ENCODE assay signal across 37 cellular contexts in the genomic region with DNA sequence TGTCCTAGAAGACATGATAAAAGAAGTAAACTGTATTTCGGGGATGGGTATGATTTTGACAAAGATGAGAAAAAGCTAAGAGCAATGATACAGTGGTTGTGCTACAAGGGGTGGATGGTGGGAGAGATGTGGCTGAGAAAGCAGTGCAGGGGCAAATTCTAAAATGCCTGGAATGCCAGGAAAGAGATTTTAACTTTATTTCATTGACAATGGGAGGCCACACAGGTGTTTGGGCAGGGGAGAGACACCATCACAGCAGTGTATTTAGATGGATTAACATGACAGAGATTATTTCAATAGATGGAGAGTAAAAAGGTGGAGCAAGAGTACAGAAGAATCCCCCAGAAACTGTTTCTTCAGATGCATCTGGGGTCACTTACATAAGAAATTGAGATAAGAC.
"Had no signal": no experiment of that assay in that cellular context is flagged by ENCODE, and none has a peak within 500 bp of the region (broad histone marks: within the 10 kb centered on the region; RNA-seq: fewer than 3 reads in every experiment).

No MANE protein-coding gene starts in this region.

- H3K9me3 Mint-ChIP-seq: activated CD4-positive, alpha-beta memory T cell treated with anti-CD3 and anti-CD28 coated beads, Interleukin-2, amount 10 ng/mL, durations not matched to agents 7 days and 5 days; activated naive CD4-positive, alpha-beta T cell treated with anti-CD3 and anti-CD28 coated beads, Interleukin-2, amount 50 U/mL, for 24 hours; activated naive CD8-positive, alpha-beta T cell treated with anti-CD3 and anti-CD28 coated beads, Interleukin-2, amount 10 ng/mL, durations not matched to agents 7 days and 5 days; activated T-cell treated with anti-CD3 and anti-CD28 coated beads, Interleukin-2, amount 50 U/mL, for 72 hours; activated T-helper 2 cell treated with anti-CD3 and anti-CD28 coated beads, Interferon-gamma antibody, Interleukin-2, Interleukin-4, amounts not matched to agents 10 μg/mL and 5 μg/mL and 100 μg/mL, durations not matched to agents 14 hours and 24 hours and 36 hours had no signal

- H3K27ac ChIP-seq: ascending aorta, body of pancreas, breast epithelium, VCaP had no signal

- H3K4me1 ChIP-seq: ascending aorta, body of pancreas, breast epithelium had no signal

- DNase-seq: activated CD4-positive, alpha-beta memory T cell treated with anti-CD3 and anti-CD28 coated beads, Interleukin-2, amount 10 ng/mL, durations not matched to agents 7 days and 5 days; activated CD4-positive, alpha-beta T cell treated with anti-CD3 and anti-CD28 coated beads for 1 hour; activated CD4-positive, alpha-beta T cell treated with anti-CD3 and anti-CD28 coated beads for 48 hours; activated CD4-positive, CD25-positive, alpha-beta regulatory T cell; activated CD8-positive, alpha-beta memory T cell treated with anti-CD3 and anti-CD28 coated beads for 24 hours; activated CD8-positive, alpha-beta memory T cell treated with anti-CD3 and anti-CD28 coated beads, Interleukin-2, amount 10 ng/mL, durations not matched to agents 7 days and 5 days; activated CD8-positive, alpha-beta memory T cell treated with anti-CD3 and anti-CD28 coated beads, Interleukin-2, amount 50 U/mL, for 48 hours; activated gamma-delta T cell; activated naive CD4-positive, alpha-beta T cell treated with Interleukin-2 at 50 U/mL for 16 hours; activated naive CD8-positive, alpha-beta T cell treated with anti-CD3 and anti-CD28 coated beads, Interleukin-2, amount 10 ng/mL, durations not matched to agents 7 days and 5 days; activated T-cell treated with anti-CD3 and anti-CD28 coated beads, Interleukin-2, amount 50 U/mL, for 1 hour; activated T-cell treated with anti-CD3 and anti-CD28 coated beads, Interleukin-2, amount 50 U/mL, for 72 hours; amygdala; body of pancreas; MM.1S; MV-4-11; NCI-H1092; NCI-H146; NCI-H187; NCI-H2029 treated with DMSO at 0.1 percent for 48 hours; NCI-H2107; NCI-H2171; NCI-H510A; NCI-H526; NCI-H748 treated with DMSO at 0.1 percent for 48 hours; NK-92 treated with Interleukin-12 subunit alpha and Interleukin-12 subunit beta, amount 100 ng/mL, for 24 hours; OCI-M1; Right ventricle myocardium superior; SW 1271; T-helper 1 cell; T-helper 2 cell; T-helper 9 cell had no signal

- H3K27me3 ChIP-seq: ascending aorta, body of pancreas, breast epithelium had no signal

- H3K9me3 ChIP-seq: ascending aorta, body of pancreas, breast epithelium had no signal

- ATAC-seq: activated CD8-positive, alpha-beta memory T cell treated with anti-CD3 and anti-CD28 coated beads, Interleukin-2, amount 10 ng/mL, durations not matched to agents 7 days and 5 days; activated T-cell treated with anti-CD3 and anti-CD28 coated beads, Interleukin-2, amount 50 U/mL, for 72 hours; body of pancreas had no signal

- H3K4me3 ChIP-seq: ascending aorta, body of pancreas, breast epithelium had no signal

- H3K36me3 Mint-ChIP-seq: activated CD8-positive, alpha-beta memory T cell treated with anti-CD3 and anti-CD28 coated beads, Interleukin-2, amount 10 ng/mL, durations not matched to agents 7 days and 5 days; activated naive CD4-positive, alpha-beta T cell treated with anti-CD3 and anti-CD28 coated beads, Interleukin-2, amount 50 U/mL, for 24 hours; activated naive CD8-positive, alpha-beta T cell treated with anti-CD3 and anti-CD28 coated beads, Interleukin-2, amount 10 ng/mL, durations not matched to agents 7 days and 5 days had no signal

- H3K4me3 Mint-ChIP-seq: activated CD4-positive, alpha-beta memory T cell treated with anti-CD3 and anti-CD28 coated beads, Interleukin-2, amount 10 ng/mL, durations not matched to agents 7 days and 5 days; activated CD8-positive, alpha-beta memory T cell treated with anti-CD3 and anti-CD28 coated beads, Interleukin-2, amount 10 ng/mL, durations not matched to agents 7 days and 5 days; activated naive CD4-positive, alpha-beta T cell treated with anti-CD3 and anti-CD28 coated beads, Interleukin-2, amount 50 U/mL, for 24 hours; activated naive CD8-positive, alpha-beta T cell treated with anti-CD3 and anti-CD28 coated beads, Interleukin-2, amount 10 ng/mL, durations not matched to agents 7 days and 5 days; activated T-cell treated with anti-CD3 and anti-CD28 coated beads, Interleukin-2, amount 50 U/mL, for 72 hours had no signal

- H3K36me3 ChIP-seq: ascending aorta, breast epithelium had no signal

- H3K27ac Mint-ChIP-seq: activated CD4-positive, alpha-beta memory T cell treated with anti-CD3 and anti-CD28 coated beads, Interleukin-2, amount 10 ng/mL, durations not matched to agents 7 days and 5 days; activated CD8-positive, alpha-beta memory T cell treated with anti-CD3 and anti-CD28 coated beads, Interleukin-2, amount 10 ng/mL, durations not matched to agents 7 days and 5 days; activated naive CD4-positive, alpha-beta T cell treated with anti-CD3 and anti-CD28 coated beads, Interleukin-2, amount 50 U/mL, for 24 hours; activated naive CD8-positive, alpha-beta T cell treated with anti-CD3 and anti-CD28 coated beads, Interleukin-2, amount 10 ng/mL, durations not matched to agents 7 days and 5 days; activated T-cell treated with anti-CD3 and anti-CD28 coated beads, Interleukin-2, amount 50 U/mL, for 72 hours; activated T-helper 2 cell treated with anti-CD3 and anti-CD28 coated beads, Interferon-gamma antibody, Interleukin-2, Interleukin-4, amounts not matched to agents 10 μg/mL and 5 μg/mL and 100 μg/mL, durations not matched to agents 14 hours and 24 hours and 36 hours had no signal
